ENCODE assay signal across 1 cellular context in the genomic region with DNA sequence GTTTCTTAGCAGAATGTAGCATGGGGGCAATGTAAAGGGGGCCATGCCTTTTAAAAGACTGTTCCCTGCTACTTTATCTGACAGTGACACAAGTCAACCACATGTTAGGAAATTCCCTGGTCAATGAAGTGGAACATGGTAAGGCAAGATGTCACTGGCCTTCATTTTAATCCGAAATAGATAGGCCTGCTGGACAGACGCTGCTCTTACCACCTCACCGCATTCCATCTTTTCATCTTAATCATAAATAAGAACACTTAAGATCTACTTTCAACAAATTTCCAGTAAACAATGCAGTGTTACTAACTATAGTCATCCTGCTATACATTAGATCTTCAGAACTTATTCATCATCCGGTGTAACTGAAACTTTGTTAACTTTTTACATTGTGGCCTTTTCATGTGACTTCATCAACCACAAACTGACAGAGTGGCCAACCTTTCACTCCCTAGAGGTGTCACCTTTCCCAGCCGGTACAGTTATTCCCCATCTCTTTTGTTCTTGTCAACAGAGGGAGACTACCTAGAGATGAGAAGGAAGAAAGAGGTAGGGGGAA.
TF ChIP-seq lines count a peak whose summit lies in the region.

No MANE protein-coding gene starts in this region.

TF ChIP-seq in H1, 55 proteins besides CTCF, POLR2A, EP300 and RAD21 (continued from another document):
- TF ChIP-seq KDM5A (IDR thresholded peaks at IDR 0.05; ENCODE audit: low read length) = no peak
- no peak for TF ChIP-seq NANOG (IDR thresholded peaks at IDR 0.05; ENCODE audit: insufficient read depth, low read depth, low read length, poor library complexity, severe bottlenecking)
- TF ChIP-seq SIN3A (conservative IDR thresholded peaks at IDR 0.05 in 1 of 2, IDR thresholded peaks at IDR 0.05 in 1 of 2; ENCODE audit: low read depth in 1 of 2, low read length in 2 of 2) = no peak
- TF ChIP-seq CHD1 (IDR thresholded peaks at IDR 0.05; ENCODE audit: low read depth, low read length) = no peak
- no peak for TF ChIP-seq POLR2AphosphoS5 (IDR thresholded peaks at IDR 0.05; ENCODE audit: low read depth, low read length)
- TF ChIP-seq TAF7 (optimal IDR thresholded peaks at IDR 0.05; ENCODE audit: borderline replicate concordance, low read depth, low read length) = no peak
- TF ChIP-seq HDAC6 (IDR thresholded peaks at IDR 0.05; ENCODE audit: low read depth, low read length) = no peak
- no peak for TF ChIP-seq SUZ12 (IDR thresholded peaks at IDR 0.05; ENCODE audit: low read length)
- TF ChIP-seq SRF (IDR thresholded peaks at IDR 0.05; ENCODE audit: low read depth, low read length) = no peak
- no peak for TF ChIP-seq CBX8 (IDR thresholded peaks at IDR 0.05; ENCODE audit: borderline replicate concordance, low read depth, low read length)
